In the genomic region with DNA sequence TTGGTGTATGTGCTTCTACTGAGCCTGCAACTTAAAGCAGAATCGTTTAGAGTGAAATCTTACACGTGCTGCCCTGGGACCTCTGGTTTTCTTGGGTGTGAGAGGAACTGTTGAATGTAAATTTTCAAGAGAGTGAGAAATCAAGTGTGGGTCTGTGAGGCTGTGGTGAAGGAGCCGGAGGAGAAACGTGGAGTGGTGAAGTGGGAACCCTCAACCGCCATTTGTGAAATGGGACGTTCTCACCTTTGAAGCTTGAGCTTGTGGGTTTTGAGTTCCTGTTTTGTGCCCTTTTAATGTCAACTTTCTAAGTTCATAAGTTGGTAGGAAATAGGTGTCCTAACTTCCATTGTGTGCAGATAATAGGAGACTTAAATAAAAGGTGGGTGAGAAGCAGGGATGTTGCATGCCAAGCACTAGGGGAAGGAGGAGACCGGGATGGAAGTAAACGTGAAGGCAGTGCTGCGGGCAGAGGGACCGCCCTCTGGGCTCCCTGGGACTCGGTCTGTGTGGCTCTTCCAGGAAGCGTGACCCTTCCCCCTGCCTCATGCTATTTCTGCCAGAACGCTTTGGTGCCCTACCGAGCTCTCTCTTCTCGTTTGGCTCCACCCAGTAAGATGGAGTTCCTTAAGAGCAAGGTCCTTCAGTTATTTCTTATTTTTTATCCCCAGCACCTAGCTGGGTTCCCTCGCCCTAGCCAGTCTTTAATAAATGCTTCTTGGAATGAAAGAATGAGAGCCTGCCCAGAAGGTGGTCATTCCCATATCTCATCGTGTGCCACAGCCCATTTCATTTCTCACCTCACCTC, we compare ENCODE assay signal across 9 cellular contexts. TPM values are rescaled to one million over a fixed set of nuclear protein-coding genes. Genes with fewer than 3 reads are reported as not detected.
DNase-seq lines count a peak whose midpoint lies in the region; ATAC-seq and TF ChIP-seq lines count a peak whose summit lies in the region.
"Had no signal": no experiment of that assay in that cellular context is flagged by ENCODE, and none has a peak within 500 bp of the region (broad histone marks: within the 10 kb centered on the region; RNA-seq: fewer than 3 reads in every experiment).

No MANE protein-coding gene starts in this region.

- POLR2A ChIA-PET in activated CD8-positive, alpha-beta T cell treated with anti-CD3 and anti-CD28 coated beads for 36 hours (lab: Charles Lee): interaction anchor here (0.8 to 3.2 kb wide), 10 partner anchors 10 to 89 kb away, joined by 3 to 15 read pairs (median 5); no protein-coding TSS in a partner anchor

- H3K9me3 Mint-ChIP-seq in activated CD8-positive, alpha-beta T cell treated with anti-CD3 and anti-CD28 coated beads for 36 hours: peaks cover 3% of the 10 kb centered on the region
- peaks cover 7% of the 10 kb centered on the region for H3K9me3 Mint-ChIP-seq in progenitor cell of endocrine pancreas (ENCODE audit: low read depth)

- peak; percentile 90 for DNase-seq in activated CD8-positive, alpha-beta T cell treated with anti-CD3 and anti-CD28 coated beads for 36 hours
- DNase-seq in progenitor cell of endocrine pancreas (ENCODE audit: low spot score, unreplicated experiment) (no peak), iPS-NIHi11 (ENCODE audit: low spot score) (no peak), NCI-H2081 treated with DMSO at 0.1 percent for 48 hours (lab: John Stamatoyannopoulos, UW) (no peak), SW480 (ENCODE audit: low spot score) (no peak)

- H3K4me1 Mint-ChIP-seq in activated CD8-positive, alpha-beta T cell treated with anti-CD3 and anti-CD28 coated beads for 36 hours (ENCODE audit: low read depth): peaks cover 88% of the 10 kb centered on the region
- H3K4me1 Mint-ChIP-seq in progenitor cell of endocrine pancreas (ENCODE audit: low read depth): peaks cover 39% of the 10 kb centered on the region

- no peak for TF ChIP-seq CTCF in activated CD8-positive, alpha-beta T cell treated with anti-CD3 and anti-CD28 coated beads for 36 hours (IDR thresholded peaks at IDR 0.05)
- no peak for TF ChIP-seq CTCF in progenitor cell of endocrine pancreas (IDR thresholded peaks at IDR 0.05; ENCODE audit: unreplicated experiment)

- ATAC-seq in GM19395 (IDR thresholded peaks at IDR 0.05; ENCODE audit: unreplicated experiment) (peak; percentile 38), HG03378 (IDR thresholded peaks at IDR 0.05; ENCODE audit: unreplicated experiment) (peak; percentile 28), GM21526 (IDR thresholded peaks at IDR 0.05; ENCODE audit: low FRiP score, unreplicated experiment) (no peak)
- peak; percentile 82 for ATAC-seq in activated CD8-positive, alpha-beta T cell treated with anti-CD3 and anti-CD28 coated beads for 36 hours
- ATAC-seq: Panc1 had no signal

- CTCF ChIA-PET in activated CD8-positive, alpha-beta T cell treated with anti-CD3 and anti-CD28 coated beads for 36 hours (lab: Charles Lee): interaction anchor here (0.7 to 3.0 kb wide), 11 partner anchors 9 to 89 kb away, joined by 3 to 16 read pairs (median 4); a partner anchor contains a TSS

- intact Hi-C loops in activated CD8-positive, alpha-beta T cell treated with anti-CD3 and anti-CD28 coated beads for 36 hours (cut with micrococcal nuclease): loop anchor here (2.0 to 5.0 kb wide), 2 partner anchors 50 to 53 kb away; no protein-coding TSS in a partner anchor

- H3K27me3 Mint-ChIP-seq in activated CD8-positive, alpha-beta T cell treated with anti-CD3 and anti-CD28 coated beads for 36 hours: no peaks in the 10 kb centered on the region
- H3K27me3 Mint-ChIP-seq in progenitor cell of endocrine pancreas: no peaks in the 10 kb centered on the region

- H3K4me3 Mint-ChIP-seq in activated CD8-positive, alpha-beta T cell treated with anti-CD3 and anti-CD28 coated beads for 36 hours: peak overlapping the region; percentile 66
- H3K4me3 Mint-ChIP-seq in progenitor cell of endocrine pancreas (ENCODE audit: low read depth): no peak overlapping the region

- peak overlapping the region; percentile 96 for H3K27ac Mint-ChIP-seq in activated CD8-positive, alpha-beta T cell treated with anti-CD3 and anti-CD28 coated beads for 36 hours
- peak overlapping the region; percentile 54 for H3K27ac Mint-ChIP-seq in progenitor cell of endocrine pancreas

- peaks cover 54% of the 10 kb centered on the region for H3K36me3 Mint-ChIP-seq in activated CD8-positive, alpha-beta T cell treated with anti-CD3 and anti-CD28 coated beads for 36 hours (ENCODE audit: low read depth)
- H3K36me3 Mint-ChIP-seq in progenitor cell of endocrine pancreas (ENCODE audit: insufficient read depth): peaks cover 3% of the 10 kb centered on the region

RNA-seq across cellular contexts. Expression of a gene that starts 56.0 kb away (rescaled TPM):
- total RNA-seq in activated CD8-positive, alpha-beta T cell treated with anti-CD3 and anti-CD28 coated beads for 36 hours: 10 to 100 TPM; 51.7 to 52.4 TPM
- total RNA-seq in progenitor cell of endocrine pancreas: 18.1 and 18.9 TPM in 2 replicates
